ENCODE assay signal across 20 cellular contexts in genomic region chr5:75536694-75537360, GRCh38. TPM values are rescaled to one million over a fixed set of nuclear protein-coding genes. Genes with fewer than 3 reads are reported as not detected.
DNase-seq lines count a peak whose midpoint lies in the region; TF ChIP-seq lines count a peak whose summit lies in the region.
"Had no signal": no experiment of that assay in that cellular context is flagged by ENCODE, and none has a peak within 500 bp of the region (broad histone marks: within the 10 kb centered on the region; RNA-seq: fewer than 3 reads in every experiment).

No MANE protein-coding gene starts in this region.

- in situ Hi-C loops in brain microvascular endothelial cell (cut with HindIII; ENCODE audit: low pct_ligation_motif_present, low sequenced_read_pairs), result no loop called here

- WGBS in mesendoderm (ENCODE audit: extremely low coverage, insufficient coverage, low lambda C conversion rate), result no CpG with 5 or more reads among the region's 6 CpGs

- no peak overlapping the region for H3K4ac ChIP-seq in mesendoderm (ENCODE audit: low read depth, low read length)

- H3K9ac ChIP-seq in mesendoderm (ENCODE audit: low read length), result peak overlapping the region; percentile 10

- H3K27ac ChIP-seq in brain microvascular endothelial cell, result no peak overlapping the region
- H3K27ac ChIP-seq in mesendoderm (ENCODE audit: low read depth, low read length), result no peak overlapping the region
- H3K27ac ChIP-seq: 22Rv1 had no signal

- no peak overlapping the region for H3K4me3 ChIP-seq in H7 (ENCODE audit: insufficient read depth, low read depth, low read length)
- no peak overlapping the region for H3K4me3 ChIP-seq in brain microvascular endothelial cell (ENCODE audit: low read depth, low read length)
- H3K4me3 ChIP-seq in mesendoderm (ENCODE audit: low read length), result no peak overlapping the region

- H3K79me1 ChIP-seq in mesendoderm (ENCODE audit: low read length), result peaks cover 1% of the 10 kb centered on the region

- no peak overlapping the region for H2BK5ac ChIP-seq in mesendoderm (ENCODE audit: low read length)

- TF ChIP-seq CTCF in brain microvascular endothelial cell (IDR thresholded peaks at IDR 0.05; ENCODE audit: low read depth, low read length, missing control alignments), result no peak

- H3K27me3 ChIP-seq in H7 (ENCODE audit: control insufficient read depth, insufficient read depth, low read length) (no peaks in the 10 kb centered on the region), brain microvascular endothelial cell (replicated peaks) (no peaks in the 10 kb centered on the region), mesendoderm (ENCODE audit: insufficient read depth, low read length, poor library complexity) (no peaks in the 10 kb centered on the region)

- H3K79me2 ChIP-seq in mesendoderm (ENCODE audit: control insufficient read depth, insufficient read depth, low read length), result no peaks in the 10 kb centered on the region

- H3K18ac ChIP-seq in mesendoderm (ENCODE audit: low read length), result no peak overlapping the region

- H3K36me3 ChIP-seq in H7 (replicated peaks; ENCODE audit: control insufficient read depth, insufficient read depth, low read length) (no peaks in the 10 kb centered on the region), brain microvascular endothelial cell (replicated peaks) (no peaks in the 10 kb centered on the region), mesendoderm (ENCODE audit: control insufficient read depth, insufficient read depth, low read length) (no peaks in the 10 kb centered on the region)

- H2AK5ac ChIP-seq in mesendoderm (ENCODE audit: low read length), result no peak overlapping the region

- no peak overlapping the region for H3K4me2 ChIP-seq in mesendoderm (ENCODE audit: low read length)

- peak; percentile 13 for DNase-seq in DMS 273 (lab: John Stamatoyannopoulos, UW; ENCODE audit: unreplicated experiment)
- DNase-seq in DMS 273 treated with DMSO at 0.1 percent for 48 hours (lab: John Stamatoyannopoulos, UW), result no peak
- DNase-seq in H7, result peak; percentile 13
- DNase-seq in brain microvascular endothelial cell, result peak; percentile 7
- peak; percentile 79 for DNase-seq in mesendoderm
- no peak for DNase-seq in stimulated activated CD4-positive, alpha-beta T cell treated with anti-CD3 and anti-CD28 coated beads, Interleukin-2, amount 100 ng/mL, for 48 hours
- DNase-seq in NCI-H2081 treated with DMSO at 0.1 percent for 48 hours (lab: John Stamatoyannopoulos, UW), result no peak
- no peak for DNase-seq in cortex of kidney (lab: John Stamatoyannopoulos, UW)
- DNase-seq: activated CD4-positive, alpha-beta T cell treated with anti-CD3 and anti-CD28 coated beads for 36 hours; activated naive CD8-positive, alpha-beta T cell treated with anti-CD3 and anti-CD28 coated beads, Interleukin-2, amount 10 ng/mL, durations not matched to agents 7 days and 5 days; activated T-cell treated with anti-CD3 and anti-CD28 coated beads, Interleukin-2, amount 50 U/mL, for 1 hour; caudate nucleus; CD8-positive, alpha-beta memory T cell; midbrain; NCI-H1105; NCI-H2227 treated with DMSO at 0.1 percent for 48 hours; nucleus accumbens; stimulated activated CD4-positive, alpha-beta T cell treated with anti-CD3 and anti-CD28 coated beads, Interleukin-4, amount 100 ng/mL, for 1 hour; stimulated activated CD8-positive, alpha-beta memory T cell treated with anti-CD3 and anti-CD28 coated beads, Interleukin-4, amount 100 ng/mL, for 48 hours had no signal

- peak overlapping the region; percentile 38 for H3K56ac ChIP-seq in mesendoderm (ENCODE audit: low read length)

- no peak overlapping the region for H4K5ac ChIP-seq in mesendoderm (ENCODE audit: low read length)

- no peak overlapping the region for H4K8ac ChIP-seq in mesendoderm (ENCODE audit: low read depth, low read length)

- H2BK15ac ChIP-seq in mesendoderm (replicated peaks; ENCODE audit: low read depth), result no peak overlapping the region

- no peak overlapping the region for H2BK120ac ChIP-seq in mesendoderm (ENCODE audit: low read depth, low read length)

- H3K23ac ChIP-seq in mesendoderm (ENCODE audit: low read length), result no peak overlapping the region

- peaks cover 4% of the 10 kb centered on the region for H3K4me1 ChIP-seq in mesendoderm (ENCODE audit: control insufficient read depth, low read depth, low read length)

RNA-seq across cellular contexts. Expression of gene POLK, which starts 25.1 kb away (rescaled TPM):
- 8.6 and 12.5 TPM in 2 replicates for total RNA-seq in H7 (2014; rRNA removed; shearing (Covaris generic))
- 3.7 TPM for polyA plus RNA-seq in mesendoderm (2013, experiment 1 of 2)
- 3.5 TPM for polyA plus RNA-seq in mesendoderm (2013, experiment 2 of 2)

RNA-seq across cellular contexts. Expression of gene CERT1, which starts 25.4 kb away (rescaled TPM):
- 16.8 and 20.9 TPM in 2 replicates for total RNA-seq in H7 (2014; rRNA removed; shearing (Covaris generic))
- 32.2 TPM for polyA plus RNA-seq in mesendoderm (2013, experiment 1 of 2)
- polyA plus RNA-seq in mesendoderm (2013, experiment 2 of 2), result 31.0 TPM

Comparison
In these comparisons a context has a peak if more than half of its experiments do, and no peak if none do; other contexts are left out.
1. DNase-seq: peak in DMS 273 (single experiment), H7 (single experiment), brain microvascular endothelial cell (single experiment) and mesendoderm (single experiment); none in DMS 273 treated with DMSO at 0.1 percent for 48 hours (single experiment), stimulated activated CD4-positive, alpha-beta T cell treated with anti-CD3 and anti-CD28 coated beads, Interleukin-2, amount 100 ng/mL, for 48 hours (0 of 2), NCI-H2081 treated with DMSO at 0.1 percent for 48 hours (single experiment) and cortex of kidney (single experiment).